15 cellular contexts compared by ENCODE assay signal in genomic region chr2:188902906-188903305, GRCh38.
DNase-seq lines count a peak whose midpoint lies in the region; ATAC-seq, FAIRE-seq and TF ChIP-seq lines count a peak whose summit lies in the region.
"Had no signal": no experiment of that assay in that cellular context is flagged by ENCODE, and none has a peak within 500 bp of the region (broad histone marks: within the 10 kb centered on the region; RNA-seq: fewer than 3 reads in every experiment).

No MANE protein-coding gene starts in this region.

- no peak for TF ChIP-seq CTCF in HFFc6 (IDR thresholded peaks at IDR 0.05)

- H3K27me3 Mint-ChIP-seq in HFFc6 (ENCODE audit: insufficient read depth) (no peaks in the 10 kb centered on the region), T-helper 17 cell (no peaks in the 10 kb centered on the region)
- H3K27me3 Mint-ChIP-seq: central memory CD8-positive, alpha-beta T cell; type B pancreatic cell had no signal

- no peaks in the 10 kb centered on the region for H3K9me3 Mint-ChIP-seq in HFFc6
- H3K9me3 Mint-ChIP-seq: type B pancreatic cell had no signal

- ATAC-seq in T-helper 17 cell (no peak), GM21528 (IDR thresholded peaks at IDR 0.05; ENCODE audit: low FRiP score, unreplicated experiment) (no peak)
- ATAC-seq: right cardiac atrium had no signal

- no peaks in the 10 kb centered on the region for H3K36me3 Mint-ChIP-seq in HFFc6 (ENCODE audit: low read depth)
- H3K36me3 Mint-ChIP-seq in T-helper 17 cell (ENCODE audit: low read depth) = no peaks in the 10 kb centered on the region
- H3K36me3 Mint-ChIP-seq: type B pancreatic cell had no signal

- H3K4me3 Mint-ChIP-seq in HFFc6 (peak overlapping the region; percentile 26), T-helper 17 cell (no peak overlapping the region)
- H3K4me3 Mint-ChIP-seq: central memory CD8-positive, alpha-beta T cell; type B pancreatic cell had no signal

- H3K4me1 Mint-ChIP-seq in HFFc6 (ENCODE audit: low read depth) = peaks cover 22% of the 10 kb centered on the region
- H3K4me1 Mint-ChIP-seq in T-helper 17 cell = no peaks in the 10 kb centered on the region
- H3K4me1 Mint-ChIP-seq: central memory CD8-positive, alpha-beta T cell had no signal

- H3K27ac Mint-ChIP-seq in HFFc6 = peak overlapping the region; percentile 24
- no peak overlapping the region for H3K27ac Mint-ChIP-seq in T-helper 17 cell
- H3K27ac Mint-ChIP-seq: type B pancreatic cell had no signal

- FAIRE-seq in urothelium cell line (lab: Jason Lieb, UNC) = no peak

- no peaks in the 10 kb centered on the region for H3K9me3 ChIP-seq in T-helper 17 cell (ENCODE audit: control insufficient read depth, low read length, poor library complexity, severe bottlenecking)

- peak; percentile 19 for DNase-seq in HFFc6
- peak; percentile 49 for DNase-seq in astrocyte of the hippocampus (ENCODE audit: low read depth, low spot score)
- DNase-seq in glomerular endothelial cell (ENCODE audit: extremely low read depth, low read depth, low spot score) = peak; percentile 27
- peak; percentile 13 for DNase-seq in urothelium cell line (ENCODE audit: low spot score)
- DNase-seq in NCI-H187 (lab: John Stamatoyannopoulos, UW) = no peak
- no peak for DNase-seq in T-helper 17 cell
- DNase-seq: activated T-cell treated with anti-CD3 and anti-CD28 coated beads, Interleukin-2, amount 50 U/mL, for 1 hour; DMS79; glutamatergic neuron; NCI-H345; right cardiac atrium; Right ventricle myocardium superior had no signal

Comparison
In these comparisons a context has a peak if more than half of its experiments do, and no peak if none do; other contexts are left out.
1. DNase-seq: peak in HFFc6 (single experiment), astrocyte of the hippocampus (single experiment), glomerular endothelial cell (single experiment) and urothelium cell line (single experiment); none in NCI-H187 (0 of 2) and T-helper 17 cell (0 of 3).